Comparison of ENCODE assay signal across 13 cellular contexts in the genomic region with DNA sequence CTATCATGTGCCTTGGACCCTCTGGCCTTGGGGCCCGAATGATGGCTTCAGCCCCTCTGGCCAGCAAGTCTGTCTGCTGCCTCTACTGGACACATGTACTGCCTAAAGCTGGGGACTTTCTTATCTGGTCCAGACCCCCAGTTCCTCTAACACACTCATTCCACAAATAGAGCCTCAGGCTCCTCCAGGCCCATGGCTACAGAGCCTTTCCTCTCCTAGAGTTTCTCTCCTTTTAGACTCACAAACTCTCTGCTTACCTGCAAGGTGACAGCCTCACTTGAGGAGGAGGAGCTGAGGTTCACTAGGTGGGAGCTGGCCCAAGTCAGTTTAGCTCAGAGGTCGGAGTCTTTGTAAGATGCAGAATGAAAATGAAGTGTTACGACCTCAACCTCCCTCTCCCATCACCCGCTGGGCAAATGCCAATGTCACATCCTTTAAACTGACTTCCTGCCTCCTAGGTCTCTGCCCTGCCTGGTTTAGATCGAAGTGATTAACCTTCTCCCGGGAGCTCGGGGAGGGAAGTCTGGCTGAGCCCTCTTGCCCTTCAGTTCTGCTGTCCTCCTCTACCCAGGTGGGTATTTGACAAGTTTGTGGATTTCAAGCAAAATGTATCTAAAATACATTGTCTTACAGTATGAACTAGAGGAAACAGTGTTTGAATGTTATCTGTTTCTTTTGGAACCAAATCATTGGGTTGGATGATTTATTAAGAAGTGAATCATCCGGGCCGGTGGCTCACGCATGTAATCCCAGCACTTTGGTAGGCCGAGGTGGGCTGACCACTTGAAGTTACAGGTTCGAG.
DNase-seq lines count a peak whose midpoint lies in the region; ATAC-seq and TF ChIP-seq lines count a peak whose summit lies in the region.
"Had no signal": no experiment of that assay in that cellular context is flagged by ENCODE, and none has a peak within 500 bp of the region (broad histone marks: within the 10 kb centered on the region; RNA-seq: fewer than 3 reads in every experiment).

No MANE protein-coding gene starts in this region.

- H4K91ac ChIP-seq in mesenchymal stem cell (ENCODE audit: low read length): peak overlapping the region; percentile 88

- H3K27ac Mint-ChIP-seq in natural killer cell treated with Interleukin-12 subunit alpha and Interleukin-12 subunit beta and Interleukin-15 and Interleukin-18, amount 100 ng/mL, for 72 hours: no peak overlapping the region
- no peak overlapping the region for H3K27ac Mint-ChIP-seq in natural killer cell
- H3K27ac Mint-ChIP-seq: activated naive CD8-positive, alpha-beta T cell treated with anti-CD3 and anti-CD28 coated beads for 36 hours; memory B cell had no signal

- WGBS in mesenchymal stem cell: 70% methylated on average over 9 of the region's 12 CpGs

- H3K27me3 Mint-ChIP-seq in natural killer cell treated with Interleukin-12 subunit alpha and Interleukin-12 subunit beta and Interleukin-15 and Interleukin-18, amount 100 ng/mL, for 72 hours: no peaks in the 10 kb centered on the region
- H3K27me3 Mint-ChIP-seq in natural killer cell (ENCODE audit: low read depth in 2 of 2): no peaks in the 10 kb centered on the region
- H3K27me3 Mint-ChIP-seq: activated naive CD8-positive, alpha-beta T cell treated with anti-CD3 and anti-CD28 coated beads for 36 hours; memory B cell had no signal

- no peaks in the 10 kb centered on the region for H3K9me3 Mint-ChIP-seq in natural killer cell treated with Interleukin-12 subunit alpha and Interleukin-12 subunit beta and Interleukin-15 and Interleukin-18, amount 100 ng/mL, for 72 hours
- no peaks in the 10 kb centered on the region for H3K9me3 Mint-ChIP-seq in natural killer cell
- H3K9me3 Mint-ChIP-seq: activated naive CD8-positive, alpha-beta T cell treated with anti-CD3 and anti-CD28 coated beads for 36 hours; memory B cell had no signal

- H4K8ac ChIP-seq in mesenchymal stem cell (ENCODE audit: low read length): peak overlapping the region; percentile 68

- H2BK120ac ChIP-seq in mesenchymal stem cell (ENCODE audit: low read depth, low read length): peak overlapping the region; percentile 95

- H2BK15ac ChIP-seq in mesenchymal stem cell (ENCODE audit: low read depth, poor library complexity, severe bottlenecking): peak overlapping the region; percentile 98

- peaks cover 0 to 33% of the 10 kb centered on the region in 2 experiments for H3K27me3 ChIP-seq in mesenchymal stem cell (ENCODE audit: control insufficient read depth in 1 of 2, insufficient read depth in 1 of 2, low read length in 2 of 2)
- H3K27me3 ChIP-seq: right lobe of liver, thyroid gland had no signal

- H3K14ac ChIP-seq in mesenchymal stem cell (ENCODE audit: low read length in 2 of 2): peak overlapping the region in 1 of 2 experiments; percentile 18

- H3K36me3 ChIP-seq in mesenchymal stem cell (ENCODE audit: control insufficient read depth in 1 of 2, insufficient read depth in 2 of 2, low read depth in 1 of 2, low read length in 2 of 2): no peaks in the 10 kb centered on the region
- H3K36me3 ChIP-seq: right lobe of liver, thyroid gland had no signal

- ATAC-seq in natural killer cell treated with Interleukin-12 subunit alpha and Interleukin-12 subunit beta and Interleukin-15 and Interleukin-18, amount 100 ng/mL, for 72 hours: no peak
- ATAC-seq in natural killer cell (no peak), HG02678 (IDR thresholded peaks at IDR 0.05; ENCODE audit: unreplicated experiment) (no peak)

- no peaks in the 10 kb centered on the region for H3K4me1 Mint-ChIP-seq in natural killer cell treated with Interleukin-12 subunit alpha and Interleukin-12 subunit beta and Interleukin-15 and Interleukin-18, amount 100 ng/mL, for 72 hours (ENCODE audit: low read depth in 2 of 2)
- no peaks in the 10 kb centered on the region for H3K4me1 Mint-ChIP-seq in natural killer cell

- H2AFZ ChIP-seq in mesenchymal stem cell (ENCODE audit: low read depth, low read length): no peak overlapping the region

- intact Hi-C loops in natural killer cell (cut with micrococcal nuclease): no loop called here

- TF ChIP-seq CTCF in natural killer cell (IDR thresholded peaks at IDR 0.05) (no peak), astrocyte of the cerebellum (IDR thresholded peaks at IDR 0.05; ENCODE audit: low read depth, low read length, missing control alignments) (peak; percentile 6)

- in situ Hi-C loops in astrocyte of the cerebellum (cut with HindIII; ENCODE audit: low sequenced_read_pairs): no loop called here

- peak overlapping the region; percentile 51 to 96 for H2BK12ac ChIP-seq in mesenchymal stem cell (ENCODE audit: low read length in 2 of 2)

- H2AK5ac ChIP-seq in mesenchymal stem cell (ENCODE audit: low read length, severe bottlenecking): peak overlapping the region; percentile 87

- no peak overlapping the region for H3K9ac ChIP-seq in mesenchymal stem cell (ENCODE audit: low read length)

- H3K79me1 ChIP-seq in mesenchymal stem cell (replicated peaks; ENCODE audit: low read length, poor library complexity, severe bottlenecking): no peaks in the 10 kb centered on the region

- peak; percentile 37 for DNase-seq in natural killer cell treated with Interleukin-12 subunit alpha and Interleukin-12 subunit beta and Interleukin-15 and Interleukin-18, amount 100 ng/mL, for 72 hours (ENCODE audit: low spot score)
- DNase-seq in natural killer cell (no peak), astrocyte of the cerebellum (ENCODE audit: low read depth) (no peak), mesenchymal stem cell (no peak), HUDEP-2 (lab: John Stamatoyannopoulos, UW; ENCODE audit: unreplicated experiment in 76 of 76) (no peak), COLO829 (ENCODE audit: low spot score) (no peak), NCI-H2107 treated with DMSO at 0.1 percent for 48 hours (lab: John Stamatoyannopoulos, UW; ENCODE audit: unreplicated experiment) (no peak)
- DNase-seq: activated naive CD8-positive, alpha-beta T cell treated with anti-CD3 and anti-CD28 coated beads for 36 hours; NCI-H2227 treated with DMSO at 0.1 percent for 48 hours; right lobe of liver; thyroid gland had no signal

- peaks cover 16% of the 10 kb centered on the region for H3K4me1 ChIP-seq in mesenchymal stem cell (ENCODE audit: control insufficient read depth, insufficient read depth, low read depth, low read length)
- H3K4me1 ChIP-seq: right lobe of liver had no signal

- H3K18ac ChIP-seq in mesenchymal stem cell (ENCODE audit: low read depth in 1 of 2, low read length in 2 of 2): peak overlapping the region; percentile 94 to 95

- peak overlapping the region; percentile 4 for H3K27ac ChIP-seq in mesenchymal stem cell (ENCODE audit: low read length, poor library complexity, severe bottlenecking)
- H3K27ac ChIP-seq: right lobe of liver, thyroid gland had no signal

- no peak overlapping the region for H3K4me3 Mint-ChIP-seq in natural killer cell treated with Interleukin-12 subunit alpha and Interleukin-12 subunit beta and Interleukin-15 and Interleukin-18, amount 100 ng/mL, for 72 hours
- no peak overlapping the region for H3K4me3 Mint-ChIP-seq in natural killer cell
- H3K4me3 Mint-ChIP-seq: activated naive CD8-positive, alpha-beta T cell treated with anti-CD3 and anti-CD28 coated beads for 36 hours; memory B cell had no signal

- H3K4me2 ChIP-seq in mesenchymal stem cell (ENCODE audit: low read length, poor library complexity, severe bottlenecking): no peak overlapping the region

- H3K36me3 Mint-ChIP-seq in natural killer cell treated with Interleukin-12 subunit alpha and Interleukin-12 subunit beta and Interleukin-15 and Interleukin-18, amount 100 ng/mL, for 72 hours: no peaks in the 10 kb centered on the region
- no peaks in the 10 kb centered on the region for H3K36me3 Mint-ChIP-seq in natural killer cell
- H3K36me3 Mint-ChIP-seq: activated naive CD8-positive, alpha-beta T cell treated with anti-CD3 and anti-CD28 coated beads for 36 hours; memory B cell had no signal

- H3K4me3 ChIP-seq in astrocyte of the cerebellum (ENCODE audit: low read depth, low read length) (no peak overlapping the region), mesenchymal stem cell (ENCODE audit: insufficient read depth in 1 of 2, low read depth in 1 of 2, low read length in 2 of 2) (no peak overlapping the region)
- H3K4me3 ChIP-seq: right lobe of liver, thyroid gland had no signal

- H2BK5ac ChIP-seq in mesenchymal stem cell (ENCODE audit: low read depth, low read length, poor library complexity, severe bottlenecking): no peak overlapping the region

- H3K9me3 ChIP-seq in mesenchymal stem cell (ENCODE audit: control insufficient read depth, low read length): no peaks in the 10 kb centered on the region
- H3K9me3 ChIP-seq: right lobe of liver, thyroid gland had no signal

- H3K4ac ChIP-seq in mesenchymal stem cell (ENCODE audit: low read depth in 1 of 2, low read length in 2 of 2): peak overlapping the region; percentile 92 to 95

- peak overlapping the region in 1 of 2 experiments; percentile 9 for H3K23ac ChIP-seq in mesenchymal stem cell (ENCODE audit: low read length in 2 of 2)
